10 cellular contexts compared by ENCODE assay signal in genomic region chr17:33469911-33470310, GRCh38.
DNase-seq lines count a peak whose midpoint lies in the region; ATAC-seq and TF ChIP-seq lines count a peak whose summit lies in the region.
"Had no signal": no experiment of that assay in that cellular context is flagged by ENCODE, and none has a peak within 500 bp of the region (broad histone marks: within the 10 kb centered on the region; RNA-seq: fewer than 3 reads in every experiment).

No MANE protein-coding gene starts in this region.

- H2AFZ ChIP-seq in PC-3 (ENCODE audit: low read length) = no peak overlapping the region

- ATAC-seq in mucosa of descending colon (peak; percentile 93), PC-3 (no peak)

- no peak overlapping the region for H3K4me3 ChIP-seq in BE2C (ENCODE audit: low read depth, low read length)
- H3K4me3 ChIP-seq in epithelial cell of esophagus (ENCODE audit: low read length) = no peak overlapping the region
- no peak overlapping the region for H3K4me3 ChIP-seq in mucosa of descending colon
- no peak overlapping the region for H3K4me3 ChIP-seq in PC-3 (ENCODE audit: low read length)

- H3K9me3 ChIP-seq in BE2C (no peaks in the 10 kb centered on the region), mucosa of descending colon (no peaks in the 10 kb centered on the region), PC-3 (ENCODE audit: low read length) (no peaks in the 10 kb centered on the region)

- DNase-seq in BE2C (peak; percentile 24), NCI-H2227 treated with DMSO at 0.1 percent for 48 hours (lab: John Stamatoyannopoulos, UW) (peak; percentile 58), epithelial cell of esophagus (ENCODE audit: low read depth) (peak; percentile 55), mucosa of descending colon (peak in 1 of 3 donors; percentile 60), NCI-H1436 (lab: John Stamatoyannopoulos, UW) (no peak), PC-3 (no peak), substantia nigra (lab: John Stamatoyannopoulos, UW) (no peak)
- no peak for DNase-seq in central memory CD4-positive, alpha-beta T cell
- DNase-seq: activated T-cell treated with anti-CD3 and anti-CD28 coated beads, Interleukin-2, amount 50 U/mL, for 24 hours; CD8-positive, alpha-beta memory T cell had no signal

- no peak overlapping the region for H3K4me2 ChIP-seq in PC-3 (ENCODE audit: low read length)

- H3K4me1 ChIP-seq in BE2C (peaks cover 2% of the 10 kb centered on the region; the same call in 1 of the 2 replicates), mucosa of descending colon (ENCODE audit: low read depth) (no peaks in the 10 kb centered on the region), PC-3 (ENCODE audit: insufficient read depth, low read length) (no peaks in the 10 kb centered on the region)

- H3K27me3 ChIP-seq in BE2C (no peaks in the 10 kb centered on the region), PC-3 (ENCODE audit: low read length) (no peaks in the 10 kb centered on the region)

- H3K36me3 ChIP-seq in BE2C (no peaks in the 10 kb centered on the region), mucosa of descending colon (ENCODE audit: low read depth) (no peaks in the 10 kb centered on the region), PC-3 (ENCODE audit: low read depth, low read length) (no peaks in the 10 kb centered on the region)

- no peaks in the 10 kb centered on the region for H3K79me2 ChIP-seq in PC-3 (ENCODE audit: low read length)

- CTCF ChIA-PET in PC-3 (lab: Charles Lee) = no interaction called here

- no peaks in the 10 kb centered on the region for H3K9me2 ChIP-seq in PC-3 (replicated peaks; ENCODE audit: low read length)

- TF ChIP-seq CTCF in BE2C (IDR thresholded peaks at IDR 0.05; ENCODE audit: low read depth, low read length) (no peak), epithelial cell of esophagus (IDR thresholded peaks at IDR 0.05; ENCODE audit: insufficient read depth, low read depth, low read length, missing control alignments) (no peak), mucosa of descending colon (IDR thresholded peaks at IDR 0.05) (no peak), PC-3 (conservative IDR thresholded peaks at IDR 0.05; ENCODE audit: low read depth, low read length) (no peak)

- intact Hi-C loops in mucosa of descending colon (cut with DNase I, micrococcal nuclease) (no loop called here), PC-3 (cut with micrococcal nuclease) (no loop called here)

- BruUV-seq in PC-3 (replicated peaks; lab: Mats Ljungman, UMichigan) = no TSS peak

- no peaks in the 10 kb centered on the region for H4K20me1 ChIP-seq in PC-3 (ENCODE audit: low read length)

- H3F3A ChIP-seq in PC-3 (ENCODE audit: low read length, unreplicated experiment) = no peaks in the 10 kb centered on the region

- H3K9ac ChIP-seq in PC-3 (ENCODE audit: low read length) = no peak overlapping the region

- POLR2A ChIA-PET in PC-3 (lab: Charles Lee; ENCODE audit: unreplicated experiment) = no interaction called here

- H3K27ac ChIP-seq in PC-3 (ENCODE audit: low read length) (no peak overlapping the region), substantia nigra (ENCODE audit: low read depth, low read length, poor library complexity, severe bottlenecking) (no peak overlapping the region)

Comparison
In these comparisons a context has a peak if more than half of its experiments do, and no peak if none do; other contexts are left out.
1. DNase-seq: peak in BE2C (single experiment), NCI-H2227 treated with DMSO at 0.1 percent for 48 hours (single experiment) and epithelial cell of esophagus (single experiment); none in central memory CD4-positive, alpha-beta T cell (single experiment), NCI-H1436 (single experiment), PC-3 (single experiment) and substantia nigra (0 of 49).